Comparison of ENCODE assay signal across 8 cellular contexts in genomic region chr5:173055042-173055721, GRCh38. TPM values are rescaled to one million over a fixed set of nuclear protein-coding genes. Genes with fewer than 3 reads are reported as not detected.
DNase-seq lines count a peak whose midpoint lies in the region; ATAC-seq and TF ChIP-seq lines count a peak whose summit lies in the region.

No MANE protein-coding gene starts in this region.

- H3K4me1 ChIP-seq in left ventricle myocardium inferior (peaks cover 45% of the 10 kb centered on the region), mucosa of stomach (ENCODE audit: control insufficient read depth, insufficient read depth, low read length) (peaks cover 5% of the 10 kb centered on the region)

- in situ Hi-C loops in brain microvascular endothelial cell (cut with HindIII; ENCODE audit: low pct_ligation_motif_present, low sequenced_read_pairs) = no loop called here

- H3K36me3 ChIP-seq in left ventricle myocardium inferior = no peaks in the 10 kb centered on the region
- H3K36me3 ChIP-seq in brain microvascular endothelial cell (replicated peaks) = no peaks in the 10 kb centered on the region
- H3K36me3 ChIP-seq in mucosa of stomach (ENCODE audit: control insufficient read depth, insufficient read depth, low read length) = no peaks in the 10 kb centered on the region

- H3K4me3 ChIP-seq in left ventricle myocardium inferior = peak overlapping the region; percentile 98
- peak overlapping the region; percentile 78 for H3K4me3 ChIP-seq in brain microvascular endothelial cell (ENCODE audit: low read depth, low read length)
- peak overlapping the region; percentile 78 for H3K4me3 ChIP-seq in mucosa of stomach (ENCODE audit: low read length)

- H3K27ac ChIP-seq in left ventricle myocardium inferior (replicated peaks) (peak overlapping the region; percentile 96), brain microvascular endothelial cell (no peak overlapping the region)

- TF ChIP-seq CTCF in left ventricle myocardium inferior (IDR thresholded peaks at IDR 0.05; ENCODE audit: borderline replicate concordance) (no peak), brain microvascular endothelial cell (IDR thresholded peaks at IDR 0.05; ENCODE audit: low read depth, low read length, missing control alignments) (no peak)

- DNase-seq in left ventricle myocardium inferior = no peak
- DNase-seq in cardiac septum (ENCODE audit: low spot score) = no peak
- DNase-seq in brain microvascular endothelial cell = no peak
- DNase-seq in EL = no peak

- H3K9me3 ChIP-seq in left ventricle myocardium inferior (replicated peaks) (no peaks in the 10 kb centered on the region), mucosa of stomach (ENCODE audit: control insufficient read depth, low read length) (no peaks in the 10 kb centered on the region)

- peak overlapping the region; percentile 56 for H3K9ac ChIP-seq in mucosa of stomach (ENCODE audit: low read length)

- ATAC-seq in GM21576 (IDR thresholded peaks at IDR 0.05; ENCODE audit: unreplicated experiment) = no peak
- no peak for ATAC-seq in GM21825 (IDR thresholded peaks at IDR 0.05; ENCODE audit: unreplicated experiment)
- no peak for ATAC-seq in GM21786 (IDR thresholded peaks at IDR 0.05; ENCODE audit: unreplicated experiment)

- H3K27me3 ChIP-seq in left ventricle myocardium inferior (ENCODE audit: low read depth) = no peaks in the 10 kb centered on the region
- no peaks in the 10 kb centered on the region for H3K27me3 ChIP-seq in brain microvascular endothelial cell (replicated peaks)
- H3K27me3 ChIP-seq in mucosa of stomach (ENCODE audit: control insufficient read depth, insufficient read depth, low read length) = no peaks in the 10 kb centered on the region

- intact Hi-C loops in left ventricle myocardium inferior (cut with micrococcal nuclease) = no loop called here
- intact Hi-C loops in cardiac septum (cut with DNase I) = no loop called here

RNA-seq across cellular contexts. Expression of gene CREBRF, which starts 1.0 kb away (rescaled TPM):
- total RNA-seq in left ventricle myocardium inferior (24.1 TPM), cardiac septum (20.2 TPM)
